22 cellular contexts compared by ENCODE assay signal in the genomic region with DNA sequence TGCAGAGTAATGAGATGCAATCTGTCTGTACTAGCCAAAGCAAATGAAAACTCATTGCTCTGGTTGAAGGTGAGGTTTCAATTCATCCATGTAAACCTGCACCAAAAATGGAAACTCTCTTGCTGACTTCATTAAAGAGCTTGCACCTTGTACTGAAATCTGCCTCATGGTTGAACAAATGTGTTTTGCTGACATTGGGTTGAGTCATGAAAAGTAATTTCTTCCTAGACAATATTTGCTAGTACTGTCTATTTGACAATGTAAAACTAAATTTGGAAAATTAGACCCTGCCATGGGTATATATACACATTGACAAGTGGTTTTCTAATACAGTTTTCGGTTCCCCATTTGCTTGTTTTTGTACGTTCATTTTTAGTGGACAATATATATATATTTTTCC. TPM values are rescaled to one million over a fixed set of nuclear protein-coding genes. Genes with fewer than 3 reads are reported as not detected.
"Had no signal": no experiment of that assay in that cellular context is flagged by ENCODE, and none has a peak within 500 bp of the region (broad histone marks: within the 10 kb centered on the region; RNA-seq: fewer than 3 reads in every experiment).

No MANE protein-coding gene starts in this region.

- ATAC-seq: activated CD8-positive, alpha-beta T cell treated with anti-CD3 and anti-CD28 coated beads, Interleukin-2, amount 10 ng/mL, durations not matched to agents 7 days and 5 days; heart right ventricle; stimulated activated naive CD8-positive, alpha-beta T cell treated with anti-CD3 and anti-CD28 coated beads, Interleukin-15, Interleukin-2, amounts not matched to agents 100 U/mL and 50 U/mL, for 24 hours had no signal

- H3K4me1 ChIP-seq: esophagus squamous epithelium, heart right ventricle, left ventricle myocardium inferior, tibial nerve had no signal

- H3K4me3 ChIP-seq: cardiac muscle cell, esophagus squamous epithelium, heart right ventricle, left ventricle myocardium inferior, tibial nerve had no signal

- H3K9me3 ChIP-seq: esophagus squamous epithelium, tibial nerve had no signal

- H3K27me3 ChIP-seq: cardiac muscle cell, esophagus squamous epithelium, tibial nerve had no signal

- H3K36me3 ChIP-seq: cardiac muscle cell, esophagus squamous epithelium, heart right ventricle, left ventricle myocardium inferior, tibial nerve had no signal

- H3K27ac ChIP-seq: cardiac muscle cell, esophagus squamous epithelium, heart right ventricle, left ventricle myocardium inferior, tibial nerve had no signal

- DNase-seq: activated CD4-positive, alpha-beta T cell treated with anti-CD3 and anti-CD28 coated beads, Interleukin-2, amount 10 ng/mL, durations not matched to agents 7 days and 5 days; activated CD4-positive, CD25-positive, alpha-beta regulatory T cell; activated CD8-positive, alpha-beta T cell treated with anti-CD3 and anti-CD28 coated beads, Interleukin-2, amount 10 ng/mL, durations not matched to agents 7 days and 5 days; activated naive CD4-positive, alpha-beta T cell treated with Interleukin-2 at 50 U/mL for 16 hours; activated naive CD8-positive, alpha-beta T cell treated with anti-CD3 and anti-CD28 coated beads, Interleukin-2, amount 10 ng/mL, durations not matched to agents 7 days and 5 days; activated T-cell treated with anti-CD3 and anti-CD28 coated beads, Interleukin-2, amount 50 U/mL, for 24 hours; amygdala; dermis blood vessel endothelial cell; effector memory CD4-positive, alpha-beta T cell; esophagus squamous epithelium; heart right ventricle; immature natural killer cell; kidney glomerular epithelial cell; left ventricle myocardium inferior; mammary epithelial cell; midbrain; occipital lobe; posterior cingulate gyrus; stimulated activated naive CD8-positive, alpha-beta T cell treated with anti-CD3 and anti-CD28 coated beads, Interleukin-15, Interleukin-2, amounts not matched to agents 100 U/mL and 50 U/mL, for 24 hours had no signal

RNA-seq across cellular contexts. Expression of gene RYR3, which starts 33.3 kb away (rescaled TPM):
- total RNA-seq: activated CD4-positive, alpha-beta T cell treated with anti-CD3 and anti-CD28 coated beads, Interleukin-2, amount 10 ng/mL, durations not matched to agents 7 days and 5 days; activated CD8-positive, alpha-beta T cell treated with anti-CD3 and anti-CD28 coated beads, Interleukin-2, amount 10 ng/mL, durations not matched to agents 7 days and 5 days; activated naive CD8-positive, alpha-beta T cell treated with anti-CD3 and anti-CD28 coated beads, Interleukin-2, amount 10 ng/mL, durations not matched to agents 7 days and 5 days; dermis blood vessel endothelial cell; endothelial cell of umbilical vein had no signal
- polyA plus RNA-seq: endothelial cell of umbilical vein had no signal
